8 cellular contexts compared by ENCODE assay signal in the genomic region with DNA sequence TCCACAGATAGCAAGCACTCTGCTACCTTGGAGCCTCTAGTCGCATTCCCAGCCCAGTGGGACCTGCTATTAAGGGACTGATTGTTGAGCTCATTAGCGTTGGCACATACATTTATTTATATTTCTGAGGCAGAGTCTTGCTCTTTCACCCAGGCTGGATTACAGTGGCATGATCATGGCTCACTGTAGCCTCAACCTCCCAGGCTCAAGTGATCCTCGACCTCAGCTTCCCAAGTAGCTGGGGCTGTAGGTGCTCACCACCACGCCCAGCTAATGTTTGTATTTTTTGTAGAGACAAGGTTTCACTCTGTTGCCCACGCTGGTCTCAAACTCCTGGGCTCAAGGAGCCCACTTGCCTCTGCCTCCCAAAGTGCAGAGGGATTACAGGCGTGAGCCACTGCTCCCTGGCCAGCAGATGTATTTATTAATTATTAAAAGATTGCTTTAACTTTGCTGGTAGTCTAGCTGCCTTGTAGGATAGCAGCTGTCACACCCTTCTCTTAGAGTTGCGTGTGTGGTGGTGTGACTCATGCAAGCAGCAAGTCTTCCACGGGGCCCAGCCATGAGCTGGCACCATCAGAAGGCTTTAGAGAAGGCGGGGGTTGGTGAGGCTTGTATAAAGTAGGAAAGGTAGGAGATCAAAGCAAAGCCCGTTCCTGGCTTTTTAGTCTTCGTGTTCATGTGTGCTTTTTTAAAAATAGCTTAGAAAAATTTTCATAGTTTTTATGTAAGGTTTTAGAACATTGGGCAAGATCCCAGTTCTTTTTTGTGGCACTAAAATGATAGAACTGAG. TPM values are rescaled to one million over a fixed set of nuclear protein-coding genes. Genes with fewer than 3 reads are reported as not detected.
DNase-seq lines count a peak whose midpoint lies in the region; ATAC-seq and TF ChIP-seq lines count a peak whose summit lies in the region.

No MANE protein-coding gene starts in this region.

- H3K9me3 ChIP-seq in skeletal muscle satellite cell (replicated peaks; ENCODE audit: low read length), result no peaks in the 10 kb centered on the region

- peaks cover 14% of the 10 kb centered on the region for H3K4me1 ChIP-seq in skeletal muscle satellite cell (ENCODE audit: control insufficient read depth, insufficient read depth, low read length)

- H3K36me3 ChIP-seq in skeletal muscle satellite cell (ENCODE audit: insufficient read depth, low read length), result peaks cover 46% of the 10 kb centered on the region

- TF ChIP-seq CTCF in coronary artery (IDR thresholded peaks at IDR 0.05), result no peak

- DNase-seq in GM04503 (ENCODE audit: low read depth), result peak; percentile 54
- DNase-seq in SW 1271 (lab: John Stamatoyannopoulos, UW), result peak; percentile 73 to 80
- peak; percentile 22 for DNase-seq in coronary artery (ENCODE audit: low spot score)
- no peak for DNase-seq in NCI-H2029 treated with DMSO at 0.1 percent for 48 hours (lab: John Stamatoyannopoulos, UW)
- DNase-seq in OCI-M2 (lab: John Stamatoyannopoulos, UW; ENCODE audit: unreplicated experiment), result no peak
- DNase-seq in posterior vena cava (ENCODE audit: low spot score), result no peak

- H3K27ac ChIP-seq in coronary artery, result peak overlapping the region; percentile 80 to 85

- ATAC-seq in GM21786 (IDR thresholded peaks at IDR 0.05; ENCODE audit: unreplicated experiment), result no peak

- H3K4me2 ChIP-seq in skeletal muscle satellite cell (ENCODE audit: low read length), result peak overlapping the region; percentile 28

- no peaks in the 10 kb centered on the region for H3K27me3 ChIP-seq in skeletal muscle satellite cell (ENCODE audit: control insufficient read depth, insufficient read depth, low read length)

- intact Hi-C loops in posterior vena cava (cut with DNase I), result no loop called here

- H3K4me3 ChIP-seq in coronary artery (no peak overlapping the region), skeletal muscle satellite cell (ENCODE audit: low read length) (no peak overlapping the region)

- H3K9ac ChIP-seq in skeletal muscle satellite cell (ENCODE audit: low read depth, low read length), result no peak overlapping the region

RNA-seq across cellular contexts. Expression of gene ACTR5, which starts 16.5 kb away (rescaled TPM):
- total RNA-seq in skeletal muscle satellite cell (2012; rRNA removed), result 5.9 and 7.1 TPM in 2 replicates
- 1 to 10 TPM; 5.1 to 5.8 TPM for total RNA-seq in posterior vena cava

RNA-seq across cellular contexts. Expression of gene SLC32A1, which starts 40.5 kb away (rescaled TPM):
- total RNA-seq in skeletal muscle satellite cell (2012; rRNA removed), result not detected in 2 replicates
- total RNA-seq in posterior vena cava, result not detected

RNA-seq across cellular contexts. Expression of gene PPP1R16B, which starts 40.7 kb away (rescaled TPM):
- not detected in 2 replicates for total RNA-seq in skeletal muscle satellite cell (2012; rRNA removed)
- total RNA-seq in posterior vena cava, result 10 to 100 TPM in 1 of 2 donors, 1 to 10 TPM in 1; 8.5 to 11.7 TPM

Comparison
In these comparisons a context has a peak if more than half of its experiments do, and no peak if none do; other contexts are left out.
1. DNase-seq: peak in GM04503 (single experiment), SW 1271 (2 of 2) and coronary artery (single experiment); none in NCI-H2029 treated with DMSO at 0.1 percent for 48 hours (single experiment), OCI-M2 (single experiment) and posterior vena cava (single experiment).